ENCODE assay signal across 20 cellular contexts in the genomic region with DNA sequence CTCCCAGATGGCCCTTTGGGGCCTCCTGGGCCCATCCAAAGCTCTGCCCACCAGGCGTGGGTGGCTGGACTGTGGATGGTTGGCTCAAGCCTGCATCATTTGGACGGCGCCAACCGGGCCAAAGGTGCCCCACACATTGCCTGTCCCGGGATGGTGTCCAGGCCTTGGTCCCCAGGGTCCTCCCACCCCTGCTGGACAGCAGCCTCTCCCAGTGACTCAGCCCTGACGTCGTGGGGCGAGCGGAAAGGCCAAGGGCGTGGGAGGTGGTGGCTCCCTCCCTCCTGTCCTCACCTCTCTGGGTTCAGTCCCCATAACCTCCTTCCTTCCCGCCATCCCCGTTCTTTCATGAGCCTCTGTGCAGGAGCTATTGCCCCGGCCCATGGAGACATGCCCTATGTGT. TPM values are rescaled to one million over a fixed set of nuclear protein-coding genes. Genes with fewer than 3 reads are reported as not detected.
A peak's percentile ranks its signal among the peaks of the same experiment; 100 is the strongest.
DNase-seq lines count a peak whose midpoint lies in the region; ATAC-seq, FAIRE-seq and TF ChIP-seq lines count a peak whose summit lies in the region.
"Had no signal": no experiment of that assay in that cellular context is flagged by ENCODE, and none has a peak within 500 bp of the region (broad histone marks: within the 10 kb centered on the region; RNA-seq: fewer than 3 reads in every experiment).

No MANE protein-coding gene starts in this region.

- H2AK5ac ChIP-seq in H9 (ENCODE audit: insufficient read length, low read length), result no peak overlapping the region

- H3K4me1 ChIP-seq in right cardiac atrium (ENCODE audit: control insufficient read depth, insufficient read depth, low read length) (no peaks in the 10 kb centered on the region), tibial artery (peaks cover 0 to 16% (median 15%) of the 10 kb centered on the region in 4 donors), H9 (ENCODE audit: insufficient read depth, low read length) (no peaks in the 10 kb centered on the region)
- H3K4me1 ChIP-seq: upper lobe of right lung had no signal

- H2AFZ ChIP-seq in H9 (ENCODE audit: low read length), result no peak overlapping the region

- no peak overlapping the region for H3K9ac ChIP-seq in H9 (ENCODE audit: extremely low read depth, insufficient read length, low read length)

- no peak overlapping the region for H2BK5ac ChIP-seq in H9 (ENCODE audit: insufficient read length, low read length)

- H3K36me3 Mint-ChIP-seq in H9 (ENCODE audit: insufficient read depth in 1 of 3, low read depth in 3 of 3), result no peaks in the 10 kb centered on the region; a peak in 1 of 7 replicates
- H3K36me3 Mint-ChIP-seq: activated naive CD4-positive, alpha-beta T cell treated with anti-CD3 and anti-CD28 coated beads, Interleukin-2, amount 50 U/mL, for 24 hours; CD4-positive, CD25-positive, alpha-beta regulatory T cell had no signal

- no peaks in the 10 kb centered on the region for H3K27me3 ChIP-seq in right cardiac atrium (ENCODE audit: control insufficient read depth, insufficient read depth)
- H3K27me3 ChIP-seq in tibial artery, result peaks cover 0 to 40% of the 10 kb centered on the region in 2 donors
- no peaks in the 10 kb centered on the region; the same call in 1 of the 2 replicates for H3K27me3 ChIP-seq in H9 (ENCODE audit: insufficient read depth, low read length)

- no peak overlapping the region for H3K4ac ChIP-seq in H9 (ENCODE audit: low read depth, low read length)

- no peak overlapping the region for H2BK20ac ChIP-seq in H9 (ENCODE audit: low read depth, low read length, poor library complexity, severe bottlenecking)

- H2BK120ac ChIP-seq in H9 (ENCODE audit: low read depth, low read length, poor library complexity, severe bottlenecking), result no peak overlapping the region

- no peak overlapping the region for H3K18ac ChIP-seq in H9 (ENCODE audit: insufficient read length, low read depth, low read length)

- no peak overlapping the region for H3K23ac ChIP-seq in H9 (ENCODE audit: insufficient read length, low read depth, low read length)

- H3K4me2 ChIP-seq in H9 (ENCODE audit: insufficient read depth, insufficient read length, low read length), result no peak overlapping the region

- H2BK15ac ChIP-seq in H9 (ENCODE audit: low read depth, low read length), result no peak overlapping the region

- intact Hi-C loops in right cardiac atrium (cut with DNase I), result no loop called here
- intact Hi-C loops in tibial artery (cut with DNase I; ENCODE audit: low total_unique reads), result no loop called here

- H4K20me1 ChIP-seq in H9 (ENCODE audit: control insufficient read depth, insufficient read depth, insufficient read length), result peaks cover 2% of the 10 kb centered on the region

- H3K79me1 ChIP-seq in H9 (ENCODE audit: insufficient read depth, low read depth, low read length, poor library complexity, severe bottlenecking), result no peaks in the 10 kb centered on the region

- no peaks in the 10 kb centered on the region for H3K23me2 ChIP-seq in H9 (ENCODE audit: insufficient read length, low read depth, low read length, poor library complexity, severe bottlenecking)

- H3K4me1 Mint-ChIP-seq in H9, result peaks cover 3 to 10% of the 10 kb centered on the region in 2 experiments
- H3K4me1 Mint-ChIP-seq: activated CD4-positive, alpha-beta T cell treated with anti-CD3 and anti-CD28 coated beads for 36 hours; activated naive CD4-positive, alpha-beta T cell treated with anti-CD3 and anti-CD28 coated beads, Interleukin-2, amount 50 U/mL, for 24 hours; CD4-positive, CD25-positive, alpha-beta regulatory T cell had no signal

- 52% methylated on average over 13 of the region's 13 CpGs for WGBS in right cardiac atrium
- no CpG with 5 or more reads among the region's 13 CpGs for WGBS in H9 (ENCODE audit: extremely low coverage, insufficient read length, low lambda C conversion rate)

- TF ChIP-seq CTCF in tibial artery (IDR thresholded peaks at IDR 0.05) (no peak), H9 (conservative IDR thresholded peaks at IDR 0.05) (no peak)

- H3K36me3 ChIP-seq in tibial artery, result no peaks in the 10 kb centered on the region
- H3K36me3 ChIP-seq: esophagus muscularis mucosa, upper lobe of right lung had no signal

- no peak overlapping the region for H3K14ac ChIP-seq in H9 (ENCODE audit: insufficient read depth, low read length)

- no peaks in the 10 kb centered on the region; a peak in 1 of 5 replicates for H3K9me3 Mint-ChIP-seq in H9
- H3K9me3 Mint-ChIP-seq: activated naive CD4-positive, alpha-beta T cell treated with anti-CD3 and anti-CD28 coated beads, Interleukin-2, amount 50 U/mL, for 24 hours had no signal

- H3K27ac Mint-ChIP-seq in H9, result no peak overlapping the region; a peak in 1 of 7 replicates
- H3K27ac Mint-ChIP-seq: activated CD4-positive, alpha-beta T cell treated with anti-CD3 and anti-CD28 coated beads for 36 hours; activated naive CD4-positive, alpha-beta T cell treated with anti-CD3 and anti-CD28 coated beads, Interleukin-2, amount 50 U/mL, for 24 hours; progenitor cell of endocrine pancreas had no signal

- H3K27ac ChIP-seq in right cardiac atrium (ENCODE audit: low read length) (no peak overlapping the region), tibial artery (no peak overlapping the region), H9 (ENCODE audit: insufficient read length, low read depth, low read length) (no peak overlapping the region)
- H3K27ac ChIP-seq: esophagus muscularis mucosa, upper lobe of right lung had no signal

- H4K91ac ChIP-seq in H9 (ENCODE audit: insufficient read length, low read depth, low read length), result no peak overlapping the region

- no peaks in the 10 kb centered on the region for H3K79me2 ChIP-seq in H9 (ENCODE audit: insufficient read depth, low read length)

- no peak overlapping the region for H3K56ac ChIP-seq in H9 (ENCODE audit: insufficient read length, low read depth, low read length)

- DNase-seq in HTR-8/SVneo (ENCODE audit: insufficient read length, low spot score) (no peak), fibroblast of gingiva (ENCODE audit: low read depth) (peak; percentile 76), right cardiac atrium (peak; percentile 88 to 90 (median 89)), tibial artery (peak; percentile 55 to 82), H9 (no peak), kidney tubule cell (ENCODE audit: low spot score) (no peak), activated gamma-delta T cell (lab: John Stamatoyannopoulos, UW) (no peak), NCI-H526 treated with DMSO at 0.1 percent for 48 hours (lab: John Stamatoyannopoulos, UW) (no peak)
- DNase-seq: activated CD4-positive, alpha-beta T cell treated with anti-CD3 and anti-CD28 coated beads for 36 hours; activated CD8-positive, alpha-beta memory T cell treated with anti-CD3 and anti-CD28 coated beads, Interleukin-2, amount 50 U/mL, for 4 hours; CD4-positive, CD25-positive, alpha-beta regulatory T cell; KG1; NCI-H1105 treated with DMSO at 0.1 percent for 48 hours; NCI-H2227 treated with DMSO at 0.1 percent for 48 hours; stimulated activated CD4-positive, alpha-beta T cell treated with anti-CD3 and anti-CD28 coated beads, Interleukin-15, amount 100 ng/mL, for 24 hours; stimulated activated naive CD8-positive, alpha-beta T cell treated with anti-CD3 and anti-CD28 coated beads, Interleukin-15, Interleukin-2, amounts not matched to agents 100 U/mL and 50 U/mL, for 24 hours; upper lobe of right lung had no signal

- peak; percentile 72 to 87 for ATAC-seq in right cardiac atrium
- ATAC-seq: activated CD4-positive, alpha-beta T cell treated with anti-CD3 and anti-CD28 coated beads for 36 hours; stimulated activated naive CD8-positive, alpha-beta T cell treated with anti-CD3 and anti-CD28 coated beads, Interleukin-15, Interleukin-2, amounts not matched to agents 100 U/mL and 50 U/mL, for 24 hours; upper lobe of right lung had no signal

- H4K8ac ChIP-seq in H9 (replicated peaks; ENCODE audit: insufficient read length, low read depth, low read length), result no peak overlapping the region

- FAIRE-seq in HTR-8/SVneo (lab: Jason Lieb, UNC), result peak; percentile 13

- H3K27me3 Mint-ChIP-seq in H9 (ENCODE audit: low read depth), result peaks cover 59% of the 10 kb centered on the region

- H3K9me3 ChIP-seq in right cardiac atrium (ENCODE audit: control insufficient read depth, low read length), result no peaks in the 10 kb centered on the region
- H3K9me3 ChIP-seq in tibial artery, result no peaks in the 10 kb centered on the region
- no peaks in the 10 kb centered on the region for H3K9me3 ChIP-seq in H9 (ENCODE audit: control insufficient read depth, low read depth, low read length)
- H3K9me3 ChIP-seq: esophagus muscularis mucosa, upper lobe of right lung had no signal

- H4K5ac ChIP-seq in H9 (ENCODE audit: insufficient read length, low read depth, low read length), result no peak overlapping the region

- H2BK12ac ChIP-seq in H9 (ENCODE audit: insufficient read length, low read depth, low read length), result no peak overlapping the region

- H3T11ph ChIP-seq in H9 (ENCODE audit: low read length), result no peak overlapping the region

- H3K4me3 ChIP-seq in right cardiac atrium (ENCODE audit: low read length) (no peak overlapping the region), tibial artery (no peak overlapping the region)
- H3K4me3 ChIP-seq: esophagus muscularis mucosa, upper lobe of right lung had no signal

- H3K4me3 Mint-ChIP-seq in H9, result no peak overlapping the region
- H3K4me3 Mint-ChIP-seq: activated CD4-positive, alpha-beta T cell treated with anti-CD3 and anti-CD28 coated beads for 36 hours; activated naive CD4-positive, alpha-beta T cell treated with anti-CD3 and anti-CD28 coated beads, Interleukin-2, amount 50 U/mL, for 24 hours; CD4-positive, CD25-positive, alpha-beta regulatory T cell had no signal

RNA-seq across cellular contexts. Expression of a gene that starts 42.1 kb away (rescaled TPM):
- total RNA-seq in right cardiac atrium (under 1 TPM in 1 of 4 donors, not detected in 3; 0.12 TPM), H9 (2021) (1.7 and 2.5 TPM in 2 replicates)
- polyA plus RNA-seq in right cardiac atrium, result 0.09 TPM
- total RNA-seq: CD4-positive, CD25-positive, alpha-beta regulatory T cell; esophagus muscularis mucosa had no signal
- polyA plus RNA-seq: CD4-positive, CD25-positive, alpha-beta regulatory T cell had no signal

Comparison
In these comparisons a context has a peak if more than half of its experiments do, and no peak if none do; other contexts are left out.
1. DNase-seq: peak in fibroblast of gingiva (single experiment), right cardiac atrium (3 of 3) and tibial artery (2 of 2); none in HTR-8/SVneo (single experiment), H9 (single experiment), kidney tubule cell (single experiment), activated gamma-delta T cell (single experiment) and NCI-H526 treated with DMSO at 0.1 percent for 48 hours (single experiment).